ENCODE assay signal across 1 cellular context in the genomic region with DNA sequence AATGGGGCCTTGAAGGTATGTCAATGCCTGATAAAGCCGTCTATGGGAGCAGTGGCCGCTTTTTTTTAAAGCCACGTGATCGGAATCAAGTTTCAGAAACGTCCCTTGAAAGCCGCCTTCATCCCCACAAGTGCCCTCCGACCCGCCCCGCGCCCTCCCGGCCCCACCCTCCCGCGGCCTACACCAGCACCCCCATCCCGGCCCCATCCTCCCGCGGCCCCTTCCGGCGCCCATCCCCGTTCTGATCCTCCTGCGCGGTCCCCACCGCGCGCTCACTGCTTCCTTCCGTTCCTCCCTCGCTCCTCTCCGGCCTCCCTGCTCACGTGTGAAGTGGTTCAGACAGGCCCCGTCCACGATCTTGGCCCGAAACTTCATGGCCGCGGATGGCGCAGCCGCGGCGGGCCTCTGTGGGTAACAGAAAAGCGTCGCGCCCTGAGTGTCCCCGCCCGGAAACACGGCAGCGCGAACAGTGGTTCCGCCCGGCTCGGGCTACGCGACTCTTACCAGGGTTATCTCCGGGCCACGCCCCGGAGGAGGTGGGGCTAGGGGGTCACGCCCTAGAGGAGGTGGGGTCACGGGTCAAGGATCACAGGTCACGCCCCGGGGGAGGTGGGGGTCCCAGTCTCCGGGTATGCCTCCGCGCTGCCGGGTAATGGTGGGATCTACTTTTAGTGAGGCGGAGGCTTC.
TF ChIP-seq lines count a peak whose summit lies in the region.

HUS1 (minus strand) TSS at position 471 of the 687 bp plus-strand sequence; CDS start at position 375, 96 bp downstream.

TF ChIP-seq in HepG2, 621 proteins besides CTCF, POLR2A, EP300 and RAD21 (continued from another document and continues in another):
- no peak; the same call in 1 of the 2 replicates for TF ChIP-seq JDP2 (CRISPR knock-in tag; IDR thresholded peaks at IDR 0.05; ENCODE audit: borderline replicate concordance)
- TF ChIP-seq ASH2L (IDR thresholded peaks at IDR 0.05; ENCODE audit: insufficient read length, low read depth, low read length), result peak; percentile 96
- TF ChIP-seq KLF11 (CRISPR knock-in tag; IDR thresholded peaks at IDR 0.05), result peak; percentile 74; the same call in 1 of the 2 replicates
- TF ChIP-seq, protein P1, sequence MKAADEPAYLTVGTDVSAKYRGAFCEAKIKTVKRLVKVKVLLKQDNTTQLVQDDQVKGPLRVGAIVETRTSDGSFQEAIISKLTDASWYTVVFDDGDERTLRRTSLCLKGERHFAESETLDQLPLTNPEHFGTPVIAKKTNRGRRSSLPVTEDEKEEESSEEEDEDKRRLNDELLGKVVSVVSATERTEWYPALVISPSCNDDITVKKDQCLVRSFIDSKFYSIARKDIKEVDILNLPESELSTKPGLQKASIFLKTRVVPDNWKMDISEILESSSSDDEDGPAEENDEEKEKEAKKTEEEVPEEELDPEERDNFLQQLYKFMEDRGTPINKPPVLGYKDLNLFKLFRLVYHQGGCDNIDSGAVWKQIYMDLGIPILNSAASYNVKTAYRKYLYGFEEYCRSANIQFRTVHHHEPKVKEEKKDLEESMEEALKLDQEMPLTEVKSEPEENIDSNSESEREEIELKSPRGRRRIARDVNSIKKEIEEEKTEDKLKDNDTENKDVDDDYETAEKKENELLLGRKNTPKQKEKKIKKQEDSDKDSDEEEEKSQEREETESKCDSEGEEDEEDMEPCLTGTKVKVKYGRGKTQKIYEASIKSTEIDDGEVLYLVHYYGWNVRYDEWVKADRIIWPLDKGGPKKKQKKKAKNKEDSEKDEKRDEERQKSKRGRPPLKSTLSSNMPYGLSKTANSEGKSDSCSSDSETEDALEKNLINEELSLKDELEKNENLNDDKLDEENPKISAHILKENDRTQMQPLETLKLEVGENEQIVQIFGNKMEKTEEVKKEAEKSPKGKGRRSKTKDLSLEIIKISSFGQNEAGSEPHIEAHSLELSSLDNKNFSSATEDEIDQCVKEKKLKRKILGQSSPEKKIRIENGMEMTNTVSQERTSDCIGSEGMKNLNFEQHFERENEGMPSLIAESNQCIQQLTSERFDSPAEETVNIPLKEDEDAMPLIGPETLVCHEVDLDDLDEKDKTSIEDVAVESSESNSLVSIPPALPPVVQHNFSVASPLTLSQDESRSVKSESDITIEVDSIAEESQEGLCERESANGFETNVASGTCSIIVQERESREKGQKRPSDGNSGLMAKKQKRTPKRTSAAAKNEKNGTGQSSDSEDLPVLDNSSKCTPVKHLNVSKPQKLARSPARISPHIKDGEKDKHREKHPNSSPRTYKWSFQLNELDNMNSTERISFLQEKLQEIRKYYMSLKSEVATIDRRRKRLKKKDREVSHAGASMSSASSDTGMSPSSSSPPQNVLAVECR (CRISPR knock-in tag; IDR thresholded peaks at IDR 0.05; ENCODE audit: borderline replicate concordance), result peak; percentile 90
- TF ChIP-seq CBX5 (CRISPR knock-in tag; IDR thresholded peaks at IDR 0.05; ENCODE audit: borderline replicate concordance), result peak; percentile 91
- TF ChIP-seq MIXL1 (CRISPR knock-in tag; IDR thresholded peaks at IDR 0.05), result peak; percentile 70
- peak; percentile 91; the same call in 1 of the 2 replicates for TF ChIP-seq NFKBIZ (CRISPR knock-in tag; IDR thresholded peaks at IDR 0.05)
- no peak for TF ChIP-seq ZNF234 (CRISPR knock-in tag; conservative IDR thresholded peaks at IDR 0.05)
- TF ChIP-seq CREB3 (CRISPR knock-in tag; IDR thresholded peaks at IDR 0.05), result no peak
- peak; percentile 45; the same call in 1 of the 2 replicates for TF ChIP-seq CBX2 (IDR thresholded peaks at IDR 0.05; ENCODE audit: low read depth, low read length)
- no peak for TF ChIP-seq CBX2 (CRISPR knock-in tag; IDR thresholded peaks at IDR 0.05; ENCODE audit: low read depth)
- TF ChIP-seq SIX1 (CRISPR knock-in tag; IDR thresholded peaks at IDR 0.05; ENCODE audit: borderline replicate concordance), result peak; percentile 29; the same call in 1 of the 2 replicates
- TF ChIP-seq ZNF558 (CRISPR knock-in tag; IDR thresholded peaks at IDR 0.05; ENCODE audit: borderline replicate concordance), result no peak
- TF ChIP-seq PCBP1 (IDR thresholded peaks at IDR 0.05; ENCODE audit: borderline replicate concordance, low read depth, low read length), result peak; percentile 89; the same call in 1 of the 2 replicates
- TF ChIP-seq, protein P2, sequence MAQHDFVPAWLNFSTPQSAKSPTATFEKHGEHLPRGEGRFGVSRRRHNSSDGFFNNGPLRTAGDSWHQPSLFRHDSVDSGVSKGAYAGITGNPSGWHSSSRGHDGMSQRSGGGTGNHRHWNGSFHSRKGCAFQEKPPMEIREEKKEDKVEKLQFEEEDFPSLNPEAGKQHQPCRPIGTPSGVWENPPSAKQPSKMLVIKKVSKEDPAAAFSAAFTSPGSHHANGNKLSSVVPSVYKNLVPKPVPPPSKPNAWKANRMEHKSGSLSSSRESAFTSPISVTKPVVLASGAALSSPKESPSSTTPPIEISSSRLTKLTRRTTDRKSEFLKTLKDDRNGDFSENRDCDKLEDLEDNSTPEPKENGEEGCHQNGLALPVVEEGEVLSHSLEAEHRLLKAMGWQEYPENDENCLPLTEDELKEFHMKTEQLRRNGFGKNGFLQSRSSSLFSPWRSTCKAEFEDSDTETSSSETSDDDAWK (CRISPR knock-in tag; IDR thresholded peaks at IDR 0.05), result no peak
- peak; percentile 73; the same call in 1 of the 2 replicates for TF ChIP-seq TBX2 (CRISPR knock-in tag; IDR thresholded peaks at IDR 0.05; ENCODE audit: borderline replicate concordance)
- TF ChIP-seq HMG20B (CRISPR knock-in tag; conservative IDR thresholded peaks at IDR 0.05), result peak; percentile 60; the same call in 1 of the 2 replicates
- TF ChIP-seq GMEB1 (CRISPR knock-in tag; IDR thresholded peaks at IDR 0.05; ENCODE audit: borderline replicate concordance), result peak; percentile 72; the same call in 1 of the 2 replicates
- peak; percentile 29; the same call in 1 of the 2 replicates for TF ChIP-seq NFYB (CRISPR knock-in tag; IDR thresholded peaks at IDR 0.05)
- no peak for TF ChIP-seq SCMH1 (CRISPR knock-in tag; IDR thresholded peaks at IDR 0.05; ENCODE audit: borderline replicate concordance)
- peak; percentile 92 for TF ChIP-seq THAP11 (CRISPR knock-in tag; IDR thresholded peaks at IDR 0.05)
- TF ChIP-seq, protein P3, sequence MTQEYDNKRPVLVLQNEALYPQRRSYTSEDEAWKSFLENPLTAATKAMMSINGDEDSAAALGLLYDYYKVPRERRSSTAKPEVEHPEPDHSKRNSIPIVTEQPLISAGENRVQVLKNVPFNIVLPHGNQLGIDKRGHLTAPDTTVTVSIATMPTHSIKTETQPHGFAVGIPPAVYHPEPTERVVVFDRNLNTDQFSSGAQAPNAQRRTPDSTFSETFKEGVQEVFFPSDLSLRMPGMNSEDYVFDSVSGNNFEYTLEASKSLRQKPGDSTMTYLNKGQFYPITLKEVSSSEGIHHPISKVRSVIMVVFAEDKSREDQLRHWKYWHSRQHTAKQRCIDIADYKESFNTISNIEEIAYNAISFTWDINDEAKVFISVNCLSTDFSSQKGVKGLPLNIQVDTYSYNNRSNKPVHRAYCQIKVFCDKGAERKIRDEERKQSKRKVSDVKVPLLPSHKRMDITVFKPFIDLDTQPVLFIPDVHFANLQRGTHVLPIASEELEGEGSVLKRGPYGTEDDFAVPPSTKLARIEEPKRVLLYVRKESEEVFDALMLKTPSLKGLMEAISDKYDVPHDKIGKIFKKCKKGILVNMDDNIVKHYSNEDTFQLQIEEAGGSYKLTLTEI (CRISPR knock-in tag; conservative IDR thresholded peaks at IDR 0.05), result no peak
- peak; percentile 4; the same call in 1 of the 2 replicates for TF ChIP-seq ZFAT (CRISPR knock-in tag; conservative IDR thresholded peaks at IDR 0.05)
- peak; percentile 41 for TF ChIP-seq MED13 (CRISPR knock-in tag; IDR thresholded peaks at IDR 0.05)
- peak; percentile 95 for TF ChIP-seq ZNF687 (CRISPR knock-in tag; IDR thresholded peaks at IDR 0.05)
- TF ChIP-seq TBX3 (IDR thresholded peaks at IDR 0.05; ENCODE audit: borderline replicate concordance), result 0 out of 2 replicates have a peak, but pooled peaks have one; percentile 54
- no peak for TF ChIP-seq ZSCAN5A (CRISPR knock-in tag; IDR thresholded peaks at IDR 0.05; ENCODE audit: borderline replicate concordance)
- TF ChIP-seq MTA3 (CRISPR knock-in tag; IDR thresholded peaks at IDR 0.05), result no peak
- TF ChIP-seq, protein P4, sequence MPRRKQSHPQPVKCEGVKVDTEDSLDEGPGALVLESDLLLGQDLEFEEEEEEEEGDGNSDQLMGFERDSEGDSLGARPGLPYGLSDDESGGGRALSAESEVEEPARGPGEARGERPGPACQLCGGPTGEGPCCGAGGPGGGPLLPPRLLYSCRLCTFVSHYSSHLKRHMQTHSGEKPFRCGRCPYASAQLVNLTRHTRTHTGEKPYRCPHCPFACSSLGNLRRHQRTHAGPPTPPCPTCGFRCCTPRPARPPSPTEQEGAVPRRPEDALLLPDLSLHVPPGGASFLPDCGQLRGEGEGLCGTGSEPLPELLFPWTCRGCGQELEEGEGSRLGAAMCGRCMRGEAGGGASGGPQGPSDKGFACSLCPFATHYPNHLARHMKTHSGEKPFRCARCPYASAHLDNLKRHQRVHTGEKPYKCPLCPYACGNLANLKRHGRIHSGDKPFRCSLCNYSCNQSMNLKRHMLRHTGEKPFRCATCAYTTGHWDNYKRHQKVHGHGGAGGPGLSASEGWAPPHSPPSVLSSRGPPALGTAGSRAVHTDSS (CRISPR knock-in tag; conservative IDR thresholded peaks at IDR 0.05), result no peak
- TF ChIP-seq, protein P5, sequence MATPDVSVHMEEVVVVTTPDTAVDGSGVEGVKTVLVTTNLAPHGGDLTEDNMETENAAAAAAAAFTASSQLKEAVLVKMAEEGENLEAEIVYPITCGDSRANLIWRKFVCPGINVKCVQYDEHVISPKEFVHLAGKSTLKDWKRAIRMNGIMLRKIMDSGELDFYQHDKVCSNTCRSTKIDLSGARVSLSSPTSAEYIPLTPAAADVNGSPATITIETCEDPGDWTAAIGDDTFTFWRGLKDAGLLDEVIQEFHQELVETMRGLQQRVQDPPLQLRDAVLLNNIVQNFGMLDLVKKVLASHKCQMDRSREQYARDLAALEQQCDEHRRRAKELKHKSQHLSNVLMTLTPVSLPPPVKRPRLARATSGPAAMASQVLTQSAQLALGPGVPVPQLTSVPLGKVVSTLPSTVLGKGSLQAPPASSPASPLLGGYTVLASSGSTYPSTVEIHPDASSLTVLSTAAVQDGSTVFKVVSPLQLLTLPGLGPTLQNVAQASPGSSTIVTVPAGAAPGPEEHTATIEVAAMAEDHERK (CRISPR knock-in tag; IDR thresholded peaks at IDR 0.05; ENCODE audit: low read depth), result no peak
- TF ChIP-seq, protein P6, sequence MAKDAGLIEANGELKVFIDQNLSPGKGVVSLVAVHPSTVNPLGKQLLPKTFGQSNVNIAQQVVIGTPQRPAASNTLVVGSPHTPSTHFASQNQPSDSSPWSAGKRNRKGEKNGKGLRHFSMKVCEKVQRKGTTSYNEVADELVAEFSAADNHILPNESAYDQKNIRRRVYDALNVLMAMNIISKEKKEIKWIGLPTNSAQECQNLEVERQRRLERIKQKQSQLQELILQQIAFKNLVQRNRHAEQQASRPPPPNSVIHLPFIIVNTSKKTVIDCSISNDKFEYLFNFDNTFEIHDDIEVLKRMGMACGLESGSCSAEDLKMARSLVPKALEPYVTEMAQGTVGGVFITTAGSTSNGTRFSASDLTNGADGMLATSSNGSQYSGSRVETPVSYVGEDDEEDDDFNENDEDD (CRISPR knock-in tag; IDR thresholded peaks at IDR 0.05; ENCODE audit: borderline replicate concordance), result peak; percentile 72; the same call in 1 of the 2 replicates
- peak; percentile 83 for TF ChIP-seq PHF5A (CRISPR knock-in tag; IDR thresholded peaks at IDR 0.05; ENCODE audit: low read depth, unreplicated experiment)
